1 cellular context compared by ENCODE assay signal in genomic region chr13:52617070-52618060, GRCh38.
TF ChIP-seq lines count a peak whose summit lies in the region.

No MANE protein-coding gene starts in this region.

TF ChIP-seq in HepG2, 621 proteins besides CTCF, POLR2A, EP300 and RAD21 (continued from another document and continues in another):
- TF ChIP-seq THAP8 (CRISPR knock-in tag; IDR thresholded peaks at IDR 0.05; ENCODE audit: borderline replicate concordance), result no peak
- no peak for TF ChIP-seq NR3C1 (CRISPR knock-in tag; IDR thresholded peaks at IDR 0.05)
- peak; percentile 77 for TF ChIP-seq ARHGAP35 (CRISPR knock-in tag; IDR thresholded peaks at IDR 0.05; ENCODE audit: borderline replicate concordance)
- TF ChIP-seq FOXM1 (CRISPR knock-in tag; IDR thresholded peaks at IDR 0.05), result no peak
- no peak for TF ChIP-seq SMAD1 (CRISPR knock-in tag; IDR thresholded peaks at IDR 0.05; ENCODE audit: borderline replicate concordance, low read depth)
- peak; percentile 47; the same call in 1 of the 2 replicates for TF ChIP-seq PATZ1 (CRISPR knock-in tag; IDR thresholded peaks at IDR 0.05)
- TF ChIP-seq ZNF138 (CRISPR knock-in tag; IDR thresholded peaks at IDR 0.05; ENCODE audit: low read depth), result no peak
- no peak for TF ChIP-seq RNF219 (CRISPR knock-in tag; IDR thresholded peaks at IDR 0.05)
- no peak for TF ChIP-seq HIC2 (CRISPR knock-in tag; IDR thresholded peaks at IDR 0.05; ENCODE audit: low read depth)
- no peak for TF ChIP-seq DDIT3 (CRISPR knock-in tag; IDR thresholded peaks at IDR 0.05)
- TF ChIP-seq IRX3 (CRISPR knock-in tag; IDR thresholded peaks at IDR 0.05; ENCODE audit: borderline replicate concordance, low read depth), result no peak
- TF ChIP-seq RBFOX2 (IDR thresholded peaks at IDR 0.05; ENCODE audit: low read depth, low read length), result peak; percentile 65; the same call in 1 of the 2 replicates
- no peak for TF ChIP-seq FLYWCH1 (CRISPR knock-in tag; IDR thresholded peaks at IDR 0.05)
- 0 out of 2 replicates have a peak, but pooled peaks have one; percentile 70 for TF ChIP-seq IRF9 (CRISPR knock-in tag; IDR thresholded peaks at IDR 0.05; ENCODE audit: borderline replicate concordance)
- peak; percentile 46 for TF ChIP-seq RBM22 (optimal IDR thresholded peaks at IDR 0.05; ENCODE audit: low read length)
- no peak for TF ChIP-seq SNAI1 (CRISPR knock-in tag; IDR thresholded peaks at IDR 0.05; ENCODE audit: borderline replicate concordance)
- peak; percentile 95 for TF ChIP-seq ARID4A (CRISPR knock-in tag; IDR thresholded peaks at IDR 0.05; ENCODE audit: borderline replicate concordance)
- no peak for TF ChIP-seq ZNF562 (CRISPR knock-in tag; IDR thresholded peaks at IDR 0.05; ENCODE audit: borderline replicate concordance)
- peak; percentile 92 for TF ChIP-seq YEATS2 (CRISPR knock-in tag; IDR thresholded peaks at IDR 0.05; ENCODE audit: borderline replicate concordance)
- TF ChIP-seq NAIF1 (CRISPR knock-in tag; IDR thresholded peaks at IDR 0.05; ENCODE audit: borderline replicate concordance), result peak; percentile 49
- peak; percentile 98 for TF ChIP-seq GABPA (IDR thresholded peaks at IDR 0.05; ENCODE audit: low read depth, low read length)
- peak; percentile 99 for TF ChIP-seq GABPA (CRISPR knock-in tag; IDR thresholded peaks at IDR 0.05; ENCODE audit: low read depth)
- no peak for TF ChIP-seq AHDC1 (CRISPR knock-in tag; IDR thresholded peaks at IDR 0.05; ENCODE audit: borderline replicate concordance)
- TF ChIP-seq HMGXB3 (CRISPR knock-in tag; IDR thresholded peaks at IDR 0.05; ENCODE audit: borderline replicate concordance), result 0 out of 2 replicates have a peak, but pooled peaks have one; percentile 54
- TF ChIP-seq POGK (CRISPR knock-in tag; conservative IDR thresholded peaks at IDR 0.05), result peak; percentile 86; the same call in 1 of the 2 replicates
- TF ChIP-seq ZNF34 (CRISPR knock-in tag; IDR thresholded peaks at IDR 0.05; ENCODE audit: borderline replicate concordance), result no peak
- no peak for TF ChIP-seq ZNF484 (CRISPR knock-in tag; IDR thresholded peaks at IDR 0.05; ENCODE audit: borderline replicate concordance, low read depth)
